Comparison of ENCODE assay signal across 25 cellular contexts in genomic region chr4:177322156-177322685, GRCh38. TPM values are rescaled to one million over a fixed set of nuclear protein-coding genes. Genes with fewer than 3 reads are reported as not detected.
A peak's percentile ranks its signal among the peaks of the same experiment; 100 is the strongest.
DNase-seq lines count a peak whose midpoint lies in the region; ATAC-seq, FAIRE-seq and TF ChIP-seq lines count a peak whose summit lies in the region.
"Had no signal": no experiment of that assay in that cellular context is flagged by ENCODE, and none has a peak within 500 bp of the region (broad histone marks: within the 10 kb centered on the region; RNA-seq: fewer than 3 reads in every experiment).

No MANE protein-coding gene starts in this region.

- H3K27ac ChIP-seq in A549 (peak overlapping the region; percentile 66 to 74), GM23338 (ENCODE audit: low read depth) (no peak overlapping the region), astrocyte (ENCODE audit: low read depth, low read length) (no peak overlapping the region), foreskin keratinocyte (no peak overlapping the region)
- H3K27ac ChIP-seq: HL-60 had no signal

- H3K4me1 Mint-ChIP-seq in GM23338 (peaks cover 12% of the 10 kb centered on the region; the same call in 2 of the 3 replicates), astrocyte (ENCODE audit: low read depth, unreplicated experiment) (no peaks in the 10 kb centered on the region)

- ATAC-seq in A549 (peak in 1 of 2 experiments; percentile 38; a peak in 1 of 6 replicates), GM23338 (no peak), foreskin keratinocyte (peak; percentile 42), GM18505 (IDR thresholded peaks at IDR 0.05; ENCODE audit: unreplicated experiment) (no peak)
- ATAC-seq: K562, right cardiac atrium had no signal

- 33% methylated on average over 7 of the region's 7 CpGs for WGBS in A549 (ENCODE audit: missing lambda C conversion rate)

- no peaks in the 10 kb centered on the region for H3F3A ChIP-seq in GM23338 (replicated peaks; ENCODE audit: low read depth)

- 0 out of 2 replicates have a peak overlapping the region, but pooled peaks have one; percentile 3 for H3K27ac Mint-ChIP-seq in GM23338
- H3K27ac Mint-ChIP-seq in astrocyte (ENCODE audit: unreplicated experiment), result no peak overlapping the region
- H3K27ac Mint-ChIP-seq: stimulated activated naive CD8-positive, alpha-beta T cell treated with anti-CD3 and anti-CD28 coated beads, Interleukin-15, Interleukin-2, amounts not matched to agents 100 ng/mL and 50 ng/mL, for 24 hours had no signal

- peaks cover 53% of the 10 kb centered on the region for H3K79me2 ChIP-seq in GM23338 (replicated peaks; ENCODE audit: insufficient read depth)
- H3K79me2 ChIP-seq in astrocyte (ENCODE audit: insufficient read depth, low read length), result peaks cover 18% of the 10 kb centered on the region

- H2AFZ ChIP-seq in GM23338 (no peak overlapping the region), astrocyte (ENCODE audit: low read depth, low read length) (no peak overlapping the region)

- H3K27me3 ChIP-seq in GM23338 (ENCODE audit: insufficient read depth) (no peaks in the 10 kb centered on the region), astrocyte (ENCODE audit: insufficient read depth, low read length) (no peaks in the 10 kb centered on the region), foreskin keratinocyte (no peaks in the 10 kb centered on the region)

- H3K9me3 ChIP-seq in A549, result no peaks in the 10 kb centered on the region
- H3K9me3 ChIP-seq in astrocyte (ENCODE audit: insufficient read depth, low read depth, low read length), result no peaks in the 10 kb centered on the region

- H3K4me3 ChIP-seq in A549 (peak overlapping the region; percentile 29), GM23338 (no peak overlapping the region), astrocyte (ENCODE audit: insufficient read depth, low read depth, low read length) (no peak overlapping the region)
- H3K4me3 ChIP-seq: K562 had no signal

- no peaks in the 10 kb centered on the region; the same call in 1 of the 2 replicates for H4K20me1 ChIP-seq in GM23338 (replicated peaks; ENCODE audit: insufficient read depth)
- no peaks in the 10 kb centered on the region for H4K20me1 ChIP-seq in astrocyte (ENCODE audit: insufficient read depth, low read length)

- TF ChIP-seq CTCF in A549 (IDR thresholded peaks at IDR 0.05), result no peak
- no peak for TF ChIP-seq CTCF in GM23338 (conservative IDR thresholded peaks at IDR 0.05; ENCODE audit: low read depth in 2 of 2)
- TF ChIP-seq CTCF in astrocyte (IDR thresholded peaks at IDR 0.05; ENCODE audit: insufficient read depth, low read depth, low read length), result no peak
- no peak for TF ChIP-seq CTCF in foreskin keratinocyte (conservative IDR thresholded peaks at IDR 0.05)

- no peaks in the 10 kb centered on the region for H3K9me2 ChIP-seq in GM23338 (ENCODE audit: insufficient read depth)

- peak overlapping the region; percentile 76 for H3K4me2 ChIP-seq in A549
- H3K4me2 ChIP-seq in GM23338, result no peak overlapping the region
- H3K4me2 ChIP-seq in astrocyte (ENCODE audit: low read length), result no peak overlapping the region

- FAIRE-seq in A549 (lab: Jason Lieb, UNC) (no peak), astrocyte (lab: Jason Lieb, UNC) (no peak)
- FAIRE-seq: GM18507, H54, K562 had no signal

- H3K4me3 Mint-ChIP-seq in GM23338 (no peak overlapping the region), astrocyte (ENCODE audit: unreplicated experiment) (no peak overlapping the region)
- H3K4me3 Mint-ChIP-seq: CD8-positive, alpha-beta memory T cell; stimulated activated naive CD8-positive, alpha-beta T cell treated with anti-CD3 and anti-CD28 coated beads, Interleukin-15, Interleukin-2, amounts not matched to agents 100 ng/mL and 50 ng/mL, for 24 hours had no signal

- H3K36me3 ChIP-seq in GM23338 (ENCODE audit: insufficient read depth), result no peaks in the 10 kb centered on the region
- H3K36me3 ChIP-seq in astrocyte (ENCODE audit: insufficient read depth, low read length), result no peaks in the 10 kb centered on the region

- no peak overlapping the region for H3K9ac ChIP-seq in astrocyte (ENCODE audit: low read length)

- no peak for TF ChIP-seq POLR2A in A549 (IDR thresholded peaks at IDR 0.05; ENCODE audit: low read length)
- no peak for TF ChIP-seq POLR2A in GM18505 (IDR thresholded peaks at IDR 0.05; ENCODE audit: borderline replicate concordance, extremely low read depth, insufficient read depth, insufficient read length)

- H3K4me1 ChIP-seq in A549, result peaks cover 61% of the 10 kb centered on the region
- H3K4me1 ChIP-seq in GM23338 (ENCODE audit: insufficient read depth), result no peaks in the 10 kb centered on the region
- no peaks in the 10 kb centered on the region for H3K4me1 ChIP-seq in astrocyte (ENCODE audit: insufficient read depth, low read length)
- H3K4me1 ChIP-seq in foreskin keratinocyte, result no peaks in the 10 kb centered on the region

- H3K9me3 Mint-ChIP-seq in GM23338, result no peaks in the 10 kb centered on the region
- H3K9me3 Mint-ChIP-seq in astrocyte (ENCODE audit: unreplicated experiment), result no peaks in the 10 kb centered on the region
- H3K9me3 Mint-ChIP-seq: CD8-positive, alpha-beta memory T cell; stimulated activated naive CD8-positive, alpha-beta T cell treated with anti-CD3 and anti-CD28 coated beads, Interleukin-15, Interleukin-2, amounts not matched to agents 100 ng/mL and 50 ng/mL, for 24 hours had no signal

- H3K27me3 Mint-ChIP-seq in GM23338 (ENCODE audit: insufficient read depth, low read depth, poor library complexity) (no peaks in the 10 kb centered on the region), astrocyte (ENCODE audit: low read depth, unreplicated experiment) (no peaks in the 10 kb centered on the region)
- H3K27me3 Mint-ChIP-seq: CD8-positive, alpha-beta memory T cell; stimulated activated naive CD8-positive, alpha-beta T cell treated with anti-CD3 and anti-CD28 coated beads, Interleukin-15, Interleukin-2, amounts not matched to agents 100 ng/mL and 50 ng/mL, for 24 hours had no signal

- no peak for TF ChIP-seq RAD21 in A549 (conservative IDR thresholded peaks at IDR 0.05 in 1 of 2, IDR thresholded peaks at IDR 0.05 in 1 of 2)

- no peak for TF ChIP-seq EP300 in A549 (IDR thresholded peaks at IDR 0.05)

- peaks cover 23% of the 10 kb centered on the region for H3K36me3 Mint-ChIP-seq in GM23338 (ENCODE audit: low read depth)
- H3K36me3 Mint-ChIP-seq in astrocyte (ENCODE audit: low read depth, unreplicated experiment), result no peaks in the 10 kb centered on the region
- H3K36me3 Mint-ChIP-seq: CD8-positive, alpha-beta memory T cell had no signal

- DNase-seq in A549 (ENCODE audit: low read depth in 1 of 2, low spot score in 1 of 2), result no peak
- no peak for DNase-seq in GM23338 (ENCODE audit: low spot score)
- DNase-seq in astrocyte (ENCODE audit: low read depth), result peak; percentile 16
- DNase-seq in foreskin keratinocyte, result peak in 1 of 2 donors; percentile 20
- DNase-seq in NCI-H1417 treated with DMSO at 0.1 percent for 48 hours (lab: John Stamatoyannopoulos, UW), result no peak
- no peak for DNase-seq in NCI-H748 treated with DMSO at 0.1 percent for 48 hours (lab: John Stamatoyannopoulos, UW)
- DNase-seq in HuH-7 (ENCODE audit: low spot score), result no peak
- DNase-seq: ACHN; activated CD4-positive, alpha-beta T cell treated with anti-CD3 and anti-CD28 coated beads for 1 hour; activated gamma-delta T cell; amygdala; CD8-positive, alpha-beta memory T cell; NCI-H2081; NCI-H510A treated with DMSO at 0.1 percent for 48 hours; occipital lobe; right cardiac atrium; SIG-M5; T1000; trophoblast cell had no signal

- CTCF ChIA-PET in A549 (lab: Yijun Ruan, JAX), result interaction anchor here (1.2 to 1.4 kb wide), 2 partner anchors 12 to 17 kb away, joined by 3 to 4 read pairs; partner anchors contain the start of gene NEIL3

- POLR2A ChIA-PET in A549 (lab: Yijun Ruan, JAX), result no interaction called here

TF ChIP-seq in A549, 52 proteins besides CTCF, POLR2A, EP300 and RAD21 (continues in another document):
- TF ChIP-seq CHD4 (IDR thresholded peaks at IDR 0.05; ENCODE audit: borderline replicate concordance), result no peak
- no peak for TF ChIP-seq HMGXB4 (CRISPR knock-in tag; IDR thresholded peaks at IDR 0.05; ENCODE audit: borderline replicate concordance)

TF ChIP-seq in GM23338, 12 proteins besides CTCF, POLR2A, EP300 and RAD21:
- no peak for TF ChIP-seq REST (IDR thresholded peaks at IDR 0.05; ENCODE audit: unreplicated experiment)
- TF ChIP-seq EZH2 (IDR thresholded peaks at IDR 0.05; ENCODE audit: low read depth, unreplicated experiment), result no peak

RNA-seq across cellular contexts. Expression of gene NEIL3, which starts 12.5 kb away (rescaled TPM):
- polyA plus RNA-seq in A549 (2011; rRNA removed) (29.1 and 42.0 TPM in 2 replicates), A549 (2017; fragmentation: RNase III; extraction: RNeasy Plus Mini Kit Qiagen cat#74134 plus additional on column Dnase treatment) (22.1 to 25.8 TPM (median 23.4 TPM) in 3 replicates), GM23338 (2016; fragmentation: Nextera tagmentation; extraction: Ambion mirVana) (9.5 and 11.8 TPM in 2 replicates), foreskin keratinocyte (4.3 and 7.7 TPM in 2 replicates)
- 16.0 and 16.3 TPM in 2 replicates for polyA plus RNA-seq in A549 (2012; cell fraction: cytosol; rRNA removed)
- 14.7 and 17.9 TPM in 2 replicates for polyA plus RNA-seq in A549 (2012; cell fraction: nucleus; rRNA removed)
- polyA minus RNA-seq in A549 (2011; rRNA and poly(A)+ RNA removed), result 17.1 and 17.3 TPM in 2 replicates
- total RNA-seq in GM23338 (2014; rRNA removed; shearing (Covaris generic)), result 14.8 and 15.4 TPM in 2 replicates
- total RNA-seq in astrocyte (0.53 and 0.91 TPM in 2 replicates), foreskin keratinocyte (10.1 and 14.2 TPM in 2 replicates)
- polyA plus RNA-seq: right cardiac atrium had no signal

Comparison
In these comparisons a context has a peak if more than half of its experiments do, and no peak if none do; other contexts are left out.
1. H3K27ac ChIP-seq: peak in A549 (2 of 2); none in GM23338 (single experiment), astrocyte (single experiment) and foreskin keratinocyte (single experiment).